ENCODE assay signal across 23 cellular contexts in genomic region chr1:212351588-212352362, GRCh38.
DNase-seq lines count a peak whose midpoint lies in the region; ATAC-seq and TF ChIP-seq lines count a peak whose summit lies in the region.
"Had no signal": no experiment of that assay in that cellular context is flagged by ENCODE, and none has a peak within 500 bp of the region (broad histone marks: within the 10 kb centered on the region; RNA-seq: fewer than 3 reads in every experiment).

No MANE protein-coding gene starts in this region.

- H3K9me3 ChIP-seq in uterus = no peaks in the 10 kb centered on the region
- H3K9me3 ChIP-seq: BE2C, HAP-1, SK-N-SH had no signal

- H3K4me1 Mint-ChIP-seq in activated naive CD8-positive, alpha-beta T cell (ENCODE audit: low read depth) = no peaks in the 10 kb centered on the region
- no peaks in the 10 kb centered on the region for H3K4me1 Mint-ChIP-seq in activated naive CD8-positive, alpha-beta T cell treated with anti-CD3 and anti-CD28 coated beads, Interleukin-2, amount 50 U/mL, for 24 hours
- H3K4me1 Mint-ChIP-seq in effector memory CD8-positive, alpha-beta T cell (ENCODE audit: low read depth in 2 of 2) = peaks cover 0 to 3% of the 10 kb centered on the region in 2 donors

- H3K27ac Mint-ChIP-seq in activated naive CD8-positive, alpha-beta T cell = peak overlapping the region; percentile 10
- H3K27ac Mint-ChIP-seq in activated naive CD8-positive, alpha-beta T cell treated with anti-CD3 and anti-CD28 coated beads, Interleukin-2, amount 50 U/mL, for 24 hours = no peak overlapping the region
- H3K27ac Mint-ChIP-seq in effector memory CD8-positive, alpha-beta T cell = peak overlapping the region; percentile 38 to 74

- peaks cover 3% of the 10 kb centered on the region for H3K36me3 Mint-ChIP-seq in activated naive CD8-positive, alpha-beta T cell
- H3K36me3 Mint-ChIP-seq in activated naive CD8-positive, alpha-beta T cell treated with anti-CD3 and anti-CD28 coated beads, Interleukin-2, amount 50 U/mL, for 24 hours (ENCODE audit: low read depth) = peaks cover 14% of the 10 kb centered on the region
- H3K36me3 Mint-ChIP-seq in effector memory CD8-positive, alpha-beta T cell (ENCODE audit: insufficient read depth) = peaks cover 86% of the 10 kb centered on the region

- no peak for ATAC-seq in activated naive CD8-positive, alpha-beta T cell treated with anti-CD3 and anti-CD28 coated beads, Interleukin-2, amount 50 U/mL, for 24 hours
- no peak for ATAC-seq in effector memory CD8-positive, alpha-beta T cell (replicated peaks)
- ATAC-seq: Panc1 had no signal

- H3K4me3 ChIP-seq in uterus = no peak overlapping the region
- H3K4me3 ChIP-seq: GM23248, HAP-1 had no signal

- no peak overlapping the region for H3K27ac ChIP-seq in uterus
- H3K27ac ChIP-seq: GM23248, HL-60, KMS-11 had no signal

- H3K9me3 Mint-ChIP-seq in activated naive CD8-positive, alpha-beta T cell (ENCODE audit: low read depth) = no peaks in the 10 kb centered on the region
- no peaks in the 10 kb centered on the region for H3K9me3 Mint-ChIP-seq in activated naive CD8-positive, alpha-beta T cell treated with anti-CD3 and anti-CD28 coated beads, Interleukin-2, amount 50 U/mL, for 24 hours
- H3K9me3 Mint-ChIP-seq in effector memory CD8-positive, alpha-beta T cell = no peaks in the 10 kb centered on the region

- no peak overlapping the region for H3K4me3 Mint-ChIP-seq in activated naive CD8-positive, alpha-beta T cell
- no peak overlapping the region for H3K4me3 Mint-ChIP-seq in activated naive CD8-positive, alpha-beta T cell treated with anti-CD3 and anti-CD28 coated beads, Interleukin-2, amount 50 U/mL, for 24 hours
- no peak overlapping the region for H3K4me3 Mint-ChIP-seq in effector memory CD8-positive, alpha-beta T cell

- no peaks in the 10 kb centered on the region for H3K27me3 Mint-ChIP-seq in activated naive CD8-positive, alpha-beta T cell
- no peaks in the 10 kb centered on the region for H3K27me3 Mint-ChIP-seq in activated naive CD8-positive, alpha-beta T cell treated with anti-CD3 and anti-CD28 coated beads, Interleukin-2, amount 50 U/mL, for 24 hours
- H3K27me3 Mint-ChIP-seq in effector memory CD8-positive, alpha-beta T cell = no peaks in the 10 kb centered on the region

- intact Hi-C loops in uterus (cut with DNase I; ENCODE audit: low total_unique reads) = no loop called here

- TF ChIP-seq POLR2A in uterus (IDR thresholded peaks at IDR 0.05) = no peak

- no peaks in the 10 kb centered on the region for H3K27me3 ChIP-seq in uterus
- H3K27me3 ChIP-seq: BE2C had no signal

- DNase-seq in activated naive CD8-positive, alpha-beta T cell treated with anti-CD3 and anti-CD28 coated beads, Interleukin-2, amount 50 U/mL, for 24 hours = no peak
- DNase-seq in OCI-M1 (lab: John Stamatoyannopoulos, UW) (peak; percentile 26), iPS-NIHi11 (ENCODE audit: low spot score) (no peak), uterus (no peak), Kasumi-1 (lab: John Stamatoyannopoulos, UW) (no peak)
- DNase-seq in effector memory CD8-positive, alpha-beta T cell = no peak
- DNase-seq: BE2C; DND-41; GM23248; MV-4-11; NCI-H1105 treated with DMSO at 0.1 percent for 48 hours; NCI-H2029 treated with DMSO at 0.1 percent for 48 hours; NCI-H226; NCI-H510A treated with DMSO at 0.1 percent for 48 hours; NCI-H774; NK-92 treated with Interleukin-12 subunit alpha and Interleukin-12 subunit beta, amount 100 ng/mL, for 24 hours; SIG-M5; SK-N-SH had no signal

- no peaks in the 10 kb centered on the region for H3K4me1 ChIP-seq in uterus
- H3K4me1 ChIP-seq: BE2C, HAP-1 had no signal

- H3K36me3 ChIP-seq in uterus = no peaks in the 10 kb centered on the region

- TF ChIP-seq CTCF in uterus (IDR thresholded peaks at IDR 0.05) = no peak
